8 cellular contexts compared by ENCODE assay signal in the genomic region with DNA sequence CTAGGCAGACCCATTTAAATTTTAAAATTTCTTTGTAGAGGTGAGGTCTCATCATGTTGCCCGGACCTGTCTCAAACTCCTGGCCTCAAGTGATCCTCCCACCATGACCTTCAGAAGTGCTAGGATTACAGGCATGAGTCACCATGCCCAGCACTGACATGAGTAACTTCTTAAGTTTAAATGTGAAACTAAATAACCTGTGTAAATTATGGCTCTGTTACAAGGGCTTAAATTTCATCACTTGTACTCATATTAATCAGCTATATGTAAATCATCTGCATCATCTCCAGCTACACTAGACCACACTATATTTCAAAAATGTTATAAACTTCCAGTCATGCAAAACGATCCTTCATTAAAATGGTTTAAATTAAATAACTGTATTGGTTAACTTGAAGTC. TPM values are rescaled to one million over a fixed set of nuclear protein-coding genes. Genes with fewer than 3 reads are reported as not detected.
DNase-seq lines count a peak whose midpoint lies in the region; ATAC-seq and TF ChIP-seq lines count a peak whose summit lies in the region.

No MANE protein-coding gene starts in this region.

- H3K4me1 ChIP-seq in SK-N-SH (ENCODE audit: control insufficient read depth in 1 of 2, insufficient read depth in 2 of 2, low read depth in 1 of 2, low read length in 1 of 2) (peaks cover 0 to under 1% of the 10 kb centered on the region in 2 experiments; a peak in 1 of 4 replicates), upper lobe of right lung (no peaks in the 10 kb centered on the region)

- CTCF ChIA-PET in HEK293T (lab: Yijun Ruan, JAX) (no interaction called here), SK-N-SH (lab: Yijun Ruan, JAX) (interaction anchor here (1.2 to 1.6 kb wide), 4 partner anchors 17 to 105 kb away, joined by 3 to 5 read pairs (median 3); no protein-coding TSS in a partner anchor)

- no peaks in the 10 kb centered on the region for H4K20me1 ChIP-seq in SK-N-SH (ENCODE audit: insufficient read depth)

- ATAC-seq in upper lobe of right lung (peak; percentile 19), HG03342 (IDR thresholded peaks at IDR 0.05; ENCODE audit: unreplicated experiment) (no peak), sciatic nerve (no peak)

- no peak overlapping the region for H3K9ac ChIP-seq in SK-N-SH

- H3F3A ChIP-seq in SK-N-SH (replicated peaks; ENCODE audit: insufficient read depth) = peaks cover 13% of the 10 kb centered on the region

- no peaks in the 10 kb centered on the region for H3K27me3 Mint-ChIP-seq in progenitor cell of endocrine pancreas

- H3K27ac ChIP-seq in SK-N-SH (ENCODE audit: low read depth in 2 of 2, low read length in 1 of 2) (peak overlapping the region in 1 of 2 experiments; percentile 44; a peak in 2 of 4 replicates), upper lobe of right lung (no peak overlapping the region)

- TF ChIP-seq CTCF in SK-N-SH (IDR thresholded peaks at IDR 0.05) (no peak), fibroblast of pulmonary artery (IDR thresholded peaks at IDR 0.05; ENCODE audit: low read length, missing control alignments) (no peak), upper lobe of right lung (IDR thresholded peaks at IDR 0.05) (no peak), progenitor cell of endocrine pancreas (IDR thresholded peaks at IDR 0.05; ENCODE audit: unreplicated experiment) (no peak)

- peaks cover 13% of the 10 kb centered on the region for H3K4me1 Mint-ChIP-seq in progenitor cell of endocrine pancreas (ENCODE audit: low read depth)

- H3K9me2 ChIP-seq in SK-N-SH = no peaks in the 10 kb centered on the region

- peaks cover 12% of the 10 kb centered on the region; the same call in 1 of the 2 replicates for H3K79me2 ChIP-seq in SK-N-SH (ENCODE audit: insufficient read depth)

- no peak overlapping the region for H2AFZ ChIP-seq in SK-N-SH (ENCODE audit: low read depth)

- no peak overlapping the region for H3K27ac Mint-ChIP-seq in progenitor cell of endocrine pancreas

- POLR2A ChIA-PET in HEK293T (lab: Yijun Ruan, JAX) (no interaction called here), SK-N-SH (lab: Yijun Ruan, JAX) (no interaction called here)

- no peak overlapping the region for H3K4me3 Mint-ChIP-seq in progenitor cell of endocrine pancreas (ENCODE audit: low read depth)

- intact Hi-C loops in upper lobe of right lung (cut with DNase I) (no loop called here), sciatic nerve (cut with DNase I) (no loop called here)

- no peak for TF ChIP-seq EP300 in SK-N-SH (IDR thresholded peaks at IDR 0.05; ENCODE audit: borderline replicate concordance in 1 of 2, low read depth in 1 of 2, low read length in 1 of 2)

- peaks cover 16% of the 10 kb centered on the region for H3K36me3 Mint-ChIP-seq in progenitor cell of endocrine pancreas (ENCODE audit: insufficient read depth)

- peak; percentile 77 for DNase-seq in EH (ENCODE audit: low read depth)
- no peak for DNase-seq in HEK293T (ENCODE audit: extremely low spot score)
- no peak for DNase-seq in SK-N-SH
- peak; percentile 67 for DNase-seq in fibroblast of pulmonary artery (ENCODE audit: low read depth)
- no peak for DNase-seq in upper lobe of right lung
- no peak for DNase-seq in progenitor cell of endocrine pancreas (ENCODE audit: low spot score, unreplicated experiment)
- no peak for DNase-seq in sciatic nerve (ENCODE audit: low spot score)

- H3K9me3 Mint-ChIP-seq in progenitor cell of endocrine pancreas (ENCODE audit: low read depth) = no peaks in the 10 kb centered on the region

- H3K36me3 ChIP-seq in SK-N-SH (replicated peaks in 1 of 2; ENCODE audit: control insufficient read depth in 1 of 2, insufficient read depth in 2 of 2, low read length in 1 of 2) (peaks cover 56 to 61% of the 10 kb centered on the region in 2 experiments), upper lobe of right lung (peaks cover 14% of the 10 kb centered on the region)

- WGBS in SK-N-SH (ENCODE audit: low lambda C conversion rate) = 57% methylated on average over 2 of the region's 2 CpGs

- no peak overlapping the region for H3K4me3 ChIP-seq in SK-N-SH (ENCODE audit: low read depth in 2 of 2, low read length in 1 of 2)
- no peak overlapping the region for H3K4me3 ChIP-seq in fibroblast of pulmonary artery (replicated peaks; ENCODE audit: low read depth, low read length)
- no peak overlapping the region for H3K4me3 ChIP-seq in upper lobe of right lung

- H3K4me2 ChIP-seq in SK-N-SH = no peak overlapping the region

- H3K9me3 ChIP-seq in SK-N-SH (no peaks in the 10 kb centered on the region), upper lobe of right lung (no peaks in the 10 kb centered on the region)

- TF ChIP-seq RAD21 in SK-N-SH (IDR thresholded peaks at IDR 0.05; ENCODE audit: low read length) = no peak

- H3K27me3 ChIP-seq in SK-N-SH (ENCODE audit: insufficient read depth) = no peaks in the 10 kb centered on the region
- no peaks in the 10 kb centered on the region for H3K27me3 ChIP-seq in upper lobe of right lung

TF ChIP-seq in HEK293T, 16 proteins besides CTCF, POLR2A, EP300 and RAD21:
- no peak for TF ChIP-seq LEF1 (IDR thresholded peaks at IDR 0.05; ENCODE audit: borderline replicate concordance)
- TF ChIP-seq, protein P1, sequence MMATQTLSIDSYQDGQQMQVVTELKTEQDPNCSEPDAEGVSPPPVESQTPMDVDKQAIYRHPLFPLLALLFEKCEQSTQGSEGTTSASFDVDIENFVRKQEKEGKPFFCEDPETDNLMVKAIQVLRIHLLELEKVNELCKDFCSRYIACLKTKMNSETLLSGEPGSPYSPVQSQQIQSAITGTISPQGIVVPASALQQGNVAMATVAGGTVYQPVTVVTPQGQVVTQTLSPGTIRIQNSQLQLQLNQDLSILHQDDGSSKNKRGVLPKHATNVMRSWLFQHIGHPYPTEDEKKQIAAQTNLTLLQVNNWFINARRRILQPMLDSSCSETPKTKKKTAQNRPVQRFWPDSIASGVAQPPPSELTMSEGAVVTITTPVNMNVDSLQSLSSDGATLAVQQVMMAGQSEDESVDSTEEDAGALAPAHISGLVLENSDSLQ (IDR thresholded peaks at IDR 0.05) = peak; percentile 85
- peak; percentile 53; the same call in 1 of the 2 replicates for TF ChIP-seq CTBP1 (IDR thresholded peaks at IDR 0.05; ENCODE audit: borderline replicate concordance)
- TF ChIP-seq HDGF (IDR thresholded peaks at IDR 0.05; ENCODE audit: borderline replicate concordance) = no peak

TF ChIP-seq in SK-N-SH, 30 proteins besides CTCF, POLR2A, EP300 and RAD21 (continues in another document):
- no peak for TF ChIP-seq SMC3 (IDR thresholded peaks at IDR 0.05; ENCODE audit: low read depth, low read length)
- TF ChIP-seq, protein P2, sequence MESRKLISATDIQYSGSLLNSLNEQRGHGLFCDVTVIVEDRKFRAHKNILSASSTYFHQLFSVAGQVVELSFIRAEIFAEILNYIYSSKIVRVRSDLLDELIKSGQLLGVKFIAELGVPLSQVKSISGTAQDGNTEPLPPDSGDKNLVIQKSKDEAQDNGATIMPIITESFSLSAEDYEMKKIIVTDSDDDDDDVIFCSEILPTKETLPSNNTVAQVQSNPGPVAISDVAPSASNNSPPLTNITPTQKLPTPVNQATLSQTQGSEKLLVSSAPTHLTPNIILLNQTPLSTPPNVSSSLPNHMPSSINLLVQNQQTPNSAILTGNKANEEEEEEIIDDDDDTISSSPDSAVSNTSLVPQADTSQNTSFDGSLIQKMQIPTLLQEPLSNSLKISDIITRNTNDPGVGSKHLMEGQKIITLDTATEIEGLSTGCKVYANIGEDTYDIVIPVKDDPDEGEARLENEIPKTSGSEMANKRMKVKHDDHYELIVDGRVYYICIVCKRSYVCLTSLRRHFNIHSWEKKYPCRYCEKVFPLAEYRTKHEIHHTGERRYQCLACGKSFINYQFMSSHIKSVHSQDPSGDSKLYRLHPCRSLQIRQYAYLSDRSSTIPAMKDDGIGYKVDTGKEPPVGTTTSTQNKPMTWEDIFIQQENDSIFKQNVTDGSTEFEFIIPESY (IDR thresholded peaks at IDR 0.05; ENCODE audit: borderline replicate concordance, low read depth) = no peak
- TF ChIP-seq GABPA (IDR thresholded peaks at IDR 0.05; ENCODE audit: low read depth) = no peak
- TF ChIP-seq, protein P3, sequence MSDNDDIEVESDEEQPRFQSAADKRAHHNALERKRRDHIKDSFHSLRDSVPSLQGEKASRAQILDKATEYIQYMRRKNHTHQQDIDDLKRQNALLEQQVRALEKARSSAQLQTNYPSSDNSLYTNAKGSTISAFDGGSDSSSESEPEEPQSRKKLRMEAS (IDR thresholded peaks at IDR 0.05; ENCODE audit: low read depth) = 0 out of 2 replicates have a peak, but pooled peaks have one; percentile 21
- TF ChIP-seq RFX5 (IDR thresholded peaks at IDR 0.05; ENCODE audit: low read length) = no peak
- TF ChIP-seq TEAD4 (IDR thresholded peaks at IDR 0.05; ENCODE audit: borderline replicate concordance, insufficient read depth) = no peak
- TF ChIP-seq, protein P4, sequence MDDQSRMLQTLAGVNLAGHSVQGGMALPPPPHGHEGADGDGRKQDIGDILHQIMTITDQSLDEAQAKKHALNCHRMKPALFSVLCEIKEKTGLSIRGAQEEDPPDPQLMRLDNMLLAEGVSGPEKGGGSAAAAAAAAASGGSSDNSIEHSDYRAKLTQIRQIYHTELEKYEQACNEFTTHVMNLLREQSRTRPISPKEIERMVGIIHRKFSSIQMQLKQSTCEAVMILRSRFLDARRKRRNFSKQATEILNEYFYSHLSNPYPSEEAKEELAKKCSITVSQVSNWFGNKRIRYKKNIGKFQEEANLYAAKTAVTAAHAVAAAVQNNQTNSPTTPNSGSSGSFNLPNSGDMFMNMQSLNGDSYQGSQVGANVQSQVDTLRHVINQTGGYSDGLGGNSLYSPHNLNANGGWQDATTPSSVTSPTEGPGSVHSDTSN (IDR thresholded peaks at IDR 0.05) = peak; percentile 64
- TF ChIP-seq POLR2AphosphoS5 (IDR thresholded peaks at IDR 0.05; ENCODE audit: low read depth, low read length) = no peak

RNA-seq across cellular contexts. Expression of a gene that starts 56.1 kb away (rescaled TPM):
- 13.5 and 21.0 TPM in 2 replicates for polyA plus RNA-seq in SK-N-SH (2012; rRNA removed)
- 26.3 and 34.2 TPM in 2 replicates for polyA plus RNA-seq in SK-N-SH (2012; cell fraction: cytosol; rRNA removed)
- 4.0 and 16.5 TPM in 2 replicates for polyA plus RNA-seq in SK-N-SH (2012; cell fraction: nucleus; rRNA removed)
- total RNA-seq in upper lobe of right lung = 45.9 TPM
- total RNA-seq in progenitor cell of endocrine pancreas = 45.8 and 52.1 TPM in 2 replicates
- total RNA-seq in sciatic nerve = 59.5 TPM

Comparison
In these comparisons a context has a peak if more than half of its experiments do, and no peak if none do; other contexts are left out.
1. DNase-seq: peak in EH (single experiment) and fibroblast of pulmonary artery (single experiment); none in HEK293T (single experiment), SK-N-SH (single experiment), upper lobe of right lung (single experiment), progenitor cell of endocrine pancreas (single experiment) and sciatic nerve (single experiment).